Comparison of ENCODE assay signal across 16 cellular contexts in genomic region chr11:11777897-11778296, GRCh38.
DNase-seq lines count a peak whose midpoint lies in the region; ATAC-seq, FAIRE-seq and TF ChIP-seq lines count a peak whose summit lies in the region.
"Had no signal": no experiment of that assay in that cellular context is flagged by ENCODE, and none has a peak within 500 bp of the region (broad histone marks: within the 10 kb centered on the region; RNA-seq: fewer than 3 reads in every experiment).

No MANE protein-coding gene starts in this region.

- ATAC-seq in activated T-cell treated with anti-CD3 and anti-CD28 coated beads, Interleukin-2, amount 50 U/mL, for 4 hours: peak; percentile 65 to 72
- ATAC-seq in stimulated activated naive CD8-positive, alpha-beta T cell treated with anti-CD3 and anti-CD28 coated beads, Interleukin-15, amount 100 ng/mL, for 72 hours: peak; percentile 45
- no peak for ATAC-seq in stimulated activated naive CD8-positive, alpha-beta T cell treated with anti-CD3 and anti-CD28 coated beads, Interleukin-15, Interleukin-2, amounts not matched to agents 100 U/mL and 50 U/mL, for 24 hours

- H3K9me3 Mint-ChIP-seq in activated T-cell treated with anti-CD3 and anti-CD28 coated beads, Interleukin-2, amount 50 U/mL, for 4 hours: no peaks in the 10 kb centered on the region
- no peaks in the 10 kb centered on the region for H3K9me3 Mint-ChIP-seq in stimulated activated naive CD8-positive, alpha-beta T cell treated with anti-CD3 and anti-CD28 coated beads, Interleukin-15, amount 100 ng/mL, for 72 hours
- H3K9me3 Mint-ChIP-seq in progenitor cell of endocrine pancreas (ENCODE audit: low read depth): no peaks in the 10 kb centered on the region

- FAIRE-seq in bronchial epithelial cell (lab: Jason Lieb, UNC): no peak
- FAIRE-seq: GM19239 had no signal

- H3K4me3 ChIP-seq in bronchial epithelial cell (ENCODE audit: low read depth, low read length): no peak overlapping the region
- H3K4me3 ChIP-seq: BLaER1 treated with 17β-estradiol and CSF1 and Interleukin-3, amounts not matched to agents 10 nM and 100 nM had no signal

- TF ChIP-seq CTCF in bronchial epithelial cell (IDR thresholded peaks at IDR 0.05; ENCODE audit: insufficient read depth, low read length, severe bottlenecking) (no peak), progenitor cell of endocrine pancreas (IDR thresholded peaks at IDR 0.05; ENCODE audit: unreplicated experiment) (no peak)

- H3K4me1 Mint-ChIP-seq in activated T-cell treated with anti-CD3 and anti-CD28 coated beads, Interleukin-2, amount 50 U/mL, for 4 hours (ENCODE audit: low read depth): no peaks in the 10 kb centered on the region
- H3K4me1 Mint-ChIP-seq in stimulated activated naive CD8-positive, alpha-beta T cell treated with anti-CD3 and anti-CD28 coated beads, Interleukin-15, amount 100 ng/mL, for 72 hours: no peaks in the 10 kb centered on the region
- no peaks in the 10 kb centered on the region for H3K4me1 Mint-ChIP-seq in progenitor cell of endocrine pancreas (ENCODE audit: low read depth)
- H3K4me1 Mint-ChIP-seq: CD4-positive, CD25-positive, alpha-beta regulatory T cell had no signal

- no peak overlapping the region for H3K27ac Mint-ChIP-seq in stimulated activated naive CD8-positive, alpha-beta T cell treated with anti-CD3 and anti-CD28 coated beads, Interleukin-15, amount 100 ng/mL, for 72 hours
- no peak overlapping the region for H3K27ac Mint-ChIP-seq in progenitor cell of endocrine pancreas
- H3K27ac Mint-ChIP-seq: CD4-positive, CD25-positive, alpha-beta regulatory T cell had no signal

- H3K27me3 Mint-ChIP-seq in activated T-cell treated with anti-CD3 and anti-CD28 coated beads, Interleukin-2, amount 50 U/mL, for 4 hours (ENCODE audit: low read depth): peaks cover 27% of the 10 kb centered on the region
- H3K27me3 Mint-ChIP-seq in stimulated activated naive CD8-positive, alpha-beta T cell treated with anti-CD3 and anti-CD28 coated beads, Interleukin-15, amount 100 ng/mL, for 72 hours: peaks cover 49% of the 10 kb centered on the region
- H3K27me3 Mint-ChIP-seq in progenitor cell of endocrine pancreas: peaks cover 32% of the 10 kb centered on the region

- no peak for DNase-seq in activated T-cell treated with anti-CD3 and anti-CD28 coated beads, Interleukin-2, amount 50 U/mL, for 4 hours
- DNase-seq in activated T-cell treated with anti-CD3 and anti-CD28 coated beads for 4 hours: no peak
- no peak for DNase-seq in stimulated activated naive CD8-positive, alpha-beta T cell treated with anti-CD3 and anti-CD28 coated beads, Interleukin-15, amount 100 ng/mL, for 72 hours
- no peak for DNase-seq in stimulated activated naive CD8-positive, alpha-beta T cell treated with anti-CD3 and anti-CD28 coated beads, Interleukin-15, Interleukin-2, amounts not matched to agents 100 U/mL and 50 U/mL, for 24 hours
- DNase-seq in bronchial epithelial cell (ENCODE audit: low read depth): peak; percentile 26
- no peak for DNase-seq in progenitor cell of endocrine pancreas (ENCODE audit: low spot score, unreplicated experiment)
- DNase-seq in cerebellum (ENCODE audit: low spot score): no peak
- DNase-seq: ACHN; Calu3; CD4-positive, CD25-positive, alpha-beta regulatory T cell; DMS 273 treated with DMSO at 0.1 percent for 48 hours; DND-41; GDM1; HCEC 1CT had no signal

- H3K36me3 Mint-ChIP-seq in activated T-cell treated with anti-CD3 and anti-CD28 coated beads, Interleukin-2, amount 50 U/mL, for 4 hours (ENCODE audit: insufficient read depth): no peaks in the 10 kb centered on the region
- no peaks in the 10 kb centered on the region for H3K36me3 Mint-ChIP-seq in progenitor cell of endocrine pancreas (ENCODE audit: insufficient read depth)
- H3K36me3 Mint-ChIP-seq: CD4-positive, CD25-positive, alpha-beta regulatory T cell had no signal

- H3K27me3 ChIP-seq in bronchial epithelial cell (ENCODE audit: control insufficient read depth, insufficient read depth, low read length): peaks cover 9% of the 10 kb centered on the region
- H3K27me3 ChIP-seq: BLaER1 treated with 17β-estradiol and CSF1 and Interleukin-3, amounts not matched to agents 10 nM and 100 nM had no signal

- H3K4me3 Mint-ChIP-seq in activated T-cell treated with anti-CD3 and anti-CD28 coated beads, Interleukin-2, amount 50 U/mL, for 4 hours: no peak overlapping the region
- no peak overlapping the region for H3K4me3 Mint-ChIP-seq in stimulated activated naive CD8-positive, alpha-beta T cell treated with anti-CD3 and anti-CD28 coated beads, Interleukin-15, amount 100 ng/mL, for 72 hours
- H3K4me3 Mint-ChIP-seq in progenitor cell of endocrine pancreas (ENCODE audit: low read depth): no peak overlapping the region

- H3K36me3 ChIP-seq in bronchial epithelial cell (ENCODE audit: control insufficient read depth, insufficient read depth, low read length): no peaks in the 10 kb centered on the region
- H3K36me3 ChIP-seq: BLaER1 treated with 17β-estradiol and CSF1 and Interleukin-3, amounts not matched to agents 10 nM and 100 nM had no signal
